Comparison of ENCODE assay signal across 1 cellular context in the genomic region with DNA sequence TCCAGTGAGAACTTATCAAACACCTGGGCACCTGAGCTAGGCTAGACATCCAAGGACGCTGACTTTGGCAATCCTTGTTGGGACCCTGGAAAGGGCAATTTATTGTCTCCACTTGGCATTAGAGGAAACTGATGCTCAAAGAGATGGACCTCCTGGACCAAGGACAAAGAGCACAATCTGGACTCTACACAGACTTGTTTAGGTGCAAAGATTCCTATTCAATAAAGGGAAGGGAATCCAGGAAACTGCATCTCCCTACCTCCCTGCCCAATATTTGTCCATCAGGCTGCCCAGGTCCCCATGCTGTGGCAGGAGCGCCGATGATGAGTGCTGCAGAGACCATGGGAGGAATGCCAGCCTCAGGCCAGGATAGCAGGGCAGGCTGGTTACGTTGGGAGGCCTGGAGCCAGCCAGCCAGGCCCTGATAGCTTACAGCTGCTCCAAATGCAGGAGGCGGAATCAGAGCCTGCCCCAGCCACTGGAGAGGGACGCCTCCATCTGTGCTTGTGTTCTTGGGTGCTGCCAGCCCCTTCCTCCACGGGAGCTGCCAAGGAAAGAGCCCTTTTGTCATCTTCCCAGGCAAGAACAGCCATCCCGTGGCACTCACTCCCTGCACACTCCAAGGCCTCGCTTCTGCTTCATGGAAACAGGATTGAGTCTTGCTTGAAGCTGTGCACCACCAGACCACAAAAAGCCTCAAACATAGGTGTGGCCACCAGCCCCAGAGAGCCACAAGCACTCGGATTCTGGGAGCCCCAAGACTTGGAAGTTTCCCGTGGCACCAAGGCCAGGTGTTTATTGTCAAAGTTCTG.
TF ChIP-seq lines count a peak whose summit lies in the region.

No MANE protein-coding gene starts in this region.

TF ChIP-seq in A549, 52 proteins besides CTCF, POLR2A, EP300 and RAD21 (continued from another document):
- TF ChIP-seq, protein P1, sequence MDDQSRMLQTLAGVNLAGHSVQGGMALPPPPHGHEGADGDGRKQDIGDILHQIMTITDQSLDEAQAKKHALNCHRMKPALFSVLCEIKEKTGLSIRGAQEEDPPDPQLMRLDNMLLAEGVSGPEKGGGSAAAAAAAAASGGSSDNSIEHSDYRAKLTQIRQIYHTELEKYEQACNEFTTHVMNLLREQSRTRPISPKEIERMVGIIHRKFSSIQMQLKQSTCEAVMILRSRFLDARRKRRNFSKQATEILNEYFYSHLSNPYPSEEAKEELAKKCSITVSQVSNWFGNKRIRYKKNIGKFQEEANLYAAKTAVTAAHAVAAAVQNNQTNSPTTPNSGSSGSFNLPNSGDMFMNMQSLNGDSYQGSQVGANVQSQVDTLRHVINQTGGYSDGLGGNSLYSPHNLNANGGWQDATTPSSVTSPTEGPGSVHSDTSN (IDR thresholded peaks at IDR 0.05): no peak
- TF ChIP-seq BHLHE40 (IDR thresholded peaks at IDR 0.05; ENCODE audit: low read depth, low read length) (no peak), KDM1A (IDR thresholded peaks at IDR 0.05; ENCODE audit: low read depth) (no peak), FOSB (CRISPR knock-in tag; IDR thresholded peaks at IDR 0.05) (no peak), CBX8 (IDR thresholded peaks at IDR 0.05) (no peak), NR3C1 (IDR thresholded peaks at IDR 0.05) (no peak), ZFP36 (IDR thresholded peaks at IDR 0.05; ENCODE audit: borderline replicate concordance, partially characterized antibody) (no peak), ZNF302 (CRISPR knock-in tag; IDR thresholded peaks at IDR 0.05) (no peak), POLR2AphosphoS2 (conservative IDR thresholded peaks at IDR 0.05; ENCODE audit: low read length) (no peak)
- TF ChIP-seq, protein P2, sequence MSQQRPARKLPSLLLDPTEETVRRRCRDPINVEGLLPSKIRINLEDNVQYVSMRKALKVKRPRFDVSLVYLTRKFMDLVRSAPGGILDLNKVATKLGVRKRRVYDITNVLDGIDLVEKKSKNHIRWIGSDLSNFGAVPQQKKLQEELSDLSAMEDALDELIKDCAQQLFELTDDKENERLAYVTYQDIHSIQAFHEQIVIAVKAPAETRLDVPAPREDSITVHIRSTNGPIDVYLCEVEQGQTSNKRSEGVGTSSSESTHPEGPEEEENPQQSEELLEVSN (IDR thresholded peaks at IDR 0.05; ENCODE audit: borderline replicate concordance, low read depth): no peak
